1 cellular context compared by ENCODE assay signal in the genomic region with DNA sequence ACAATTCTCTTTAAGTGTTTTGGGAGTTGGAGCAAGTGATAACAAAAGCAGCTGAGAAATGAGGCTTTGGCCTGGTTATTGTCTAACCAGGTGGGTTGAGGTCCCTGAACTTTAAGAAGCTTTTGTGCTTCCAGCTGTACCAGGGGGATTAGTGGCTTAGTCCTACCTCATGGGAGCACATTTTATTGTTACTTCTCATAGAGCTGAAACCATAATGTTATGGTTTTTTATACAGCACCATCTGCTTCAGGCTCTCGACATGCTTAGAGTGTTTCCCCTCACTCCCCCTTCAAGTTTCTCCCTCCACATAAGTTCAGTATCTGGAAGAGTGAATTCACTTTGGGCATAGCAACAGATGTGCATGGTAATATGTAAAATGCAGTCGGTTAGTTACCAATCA.
TF ChIP-seq lines count a peak whose summit lies in the region.

No MANE protein-coding gene starts in this region.

TF ChIP-seq in WTC11, 78 proteins besides CTCF, POLR2A, EP300 and RAD21 (continued from another document):
- TF ChIP-seq, protein P1, sequence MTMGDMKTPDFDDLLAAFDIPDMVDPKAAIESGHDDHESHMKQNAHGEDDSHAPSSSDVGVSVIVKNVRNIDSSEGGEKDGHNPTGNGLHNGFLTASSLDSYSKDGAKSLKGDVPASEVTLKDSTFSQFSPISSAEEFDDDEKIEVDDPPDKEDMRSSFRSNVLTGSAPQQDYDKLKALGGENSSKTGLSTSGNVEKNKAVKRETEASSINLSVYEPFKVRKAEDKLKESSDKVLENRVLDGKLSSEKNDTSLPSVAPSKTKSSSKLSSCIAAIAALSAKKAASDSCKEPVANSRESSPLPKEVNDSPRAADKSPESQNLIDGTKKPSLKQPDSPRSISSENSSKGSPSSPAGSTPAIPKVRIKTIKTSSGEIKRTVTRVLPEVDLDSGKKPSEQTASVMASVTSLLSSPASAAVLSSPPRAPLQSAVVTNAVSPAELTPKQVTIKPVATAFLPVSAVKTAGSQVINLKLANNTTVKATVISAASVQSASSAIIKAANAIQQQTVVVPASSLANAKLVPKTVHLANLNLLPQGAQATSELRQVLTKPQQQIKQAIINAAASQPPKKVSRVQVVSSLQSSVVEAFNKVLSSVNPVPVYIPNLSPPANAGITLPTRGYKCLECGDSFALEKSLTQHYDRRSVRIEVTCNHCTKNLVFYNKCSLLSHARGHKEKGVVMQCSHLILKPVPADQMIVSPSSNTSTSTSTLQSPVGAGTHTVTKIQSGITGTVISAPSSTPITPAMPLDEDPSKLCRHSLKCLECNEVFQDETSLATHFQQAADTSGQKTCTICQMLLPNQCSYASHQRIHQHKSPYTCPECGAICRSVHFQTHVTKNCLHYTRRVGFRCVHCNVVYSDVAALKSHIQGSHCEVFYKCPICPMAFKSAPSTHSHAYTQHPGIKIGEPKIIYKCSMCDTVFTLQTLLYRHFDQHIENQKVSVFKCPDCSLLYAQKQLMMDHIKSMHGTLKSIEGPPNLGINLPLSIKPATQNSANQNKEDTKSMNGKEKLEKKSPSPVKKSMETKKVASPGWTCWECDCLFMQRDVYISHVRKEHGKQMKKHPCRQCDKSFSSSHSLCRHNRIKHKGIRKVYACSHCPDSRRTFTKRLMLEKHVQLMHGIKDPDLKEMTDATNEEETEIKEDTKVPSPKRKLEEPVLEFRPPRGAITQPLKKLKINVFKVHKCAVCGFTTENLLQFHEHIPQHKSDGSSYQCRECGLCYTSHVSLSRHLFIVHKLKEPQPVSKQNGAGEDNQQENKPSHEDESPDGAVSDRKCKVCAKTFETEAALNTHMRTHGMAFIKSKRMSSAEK (CRISPR knock-in tag; IDR thresholded peaks at IDR 0.05; ENCODE audit: borderline replicate concordance) = no peak
- TF ChIP-seq IRF2 (CRISPR knock-in tag; IDR thresholded peaks at IDR 0.05; ENCODE audit: borderline replicate concordance, low read depth) = no peak
